ENCODE assay signal across 1 cellular context in genomic region chr10:48463318-48464003, GRCh38.
TF ChIP-seq lines count a peak whose summit lies in the region.

No MANE protein-coding gene starts in this region.

TF ChIP-seq in IMR-90, 13 proteins besides CTCF, POLR2A, EP300 and RAD21 (continued from another document):
- TF ChIP-seq USF2 (IDR thresholded peaks at IDR 0.05; ENCODE audit: low read depth, low read length) (no peak), BHLHE40 (IDR thresholded peaks at IDR 0.05; ENCODE audit: low read depth, low read length) (no peak), CEBPB (IDR thresholded peaks at IDR 0.05; ENCODE audit: low read depth, low read length) (no peak), RFX5 (IDR thresholded peaks at IDR 0.05; ENCODE audit: low read depth, low read length) (no peak), MAZ (IDR thresholded peaks at IDR 0.05; ENCODE audit: borderline replicate concordance, low read depth, low read length) (no peak), FOS (IDR thresholded peaks at IDR 0.05; ENCODE audit: low read depth, low read length) (no peak), RCOR1 (IDR thresholded peaks at IDR 0.05; ENCODE audit: insufficient replicate concordance, low read length) (no peak), MXI1 (IDR thresholded peaks at IDR 0.05; ENCODE audit: borderline replicate concordance, low read depth, low read length) (no peak)
